9 cellular contexts compared by ENCODE assay signal in the genomic region with DNA sequence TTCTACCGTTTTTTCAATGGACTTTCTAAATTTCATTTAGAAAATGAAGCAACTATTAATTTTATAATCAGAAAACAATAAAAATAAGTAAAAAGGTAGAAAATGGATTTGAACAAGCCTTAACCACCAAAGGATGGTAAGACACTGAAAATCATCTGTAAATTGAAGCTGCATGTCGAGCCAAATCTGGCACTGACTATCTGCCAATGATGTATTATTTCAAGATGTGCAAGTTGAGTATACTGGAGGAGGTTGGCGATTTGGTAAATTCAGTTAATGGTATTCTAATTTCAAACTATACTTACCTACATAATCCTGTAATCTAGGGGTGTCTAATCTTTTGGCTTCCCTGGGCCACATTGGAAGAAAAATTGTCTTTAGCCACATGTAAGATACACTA.
"Had no signal": no experiment of that assay in that cellular context is flagged by ENCODE, and none has a peak within 500 bp of the region (broad histone marks: within the 10 kb centered on the region; RNA-seq: fewer than 3 reads in every experiment).

No MANE protein-coding gene starts in this region.

- H3K4me1 ChIP-seq: HAP-1 had no signal

- H3K9me3 ChIP-seq: HAP-1 had no signal

- H3K4me1 Mint-ChIP-seq: IgD-negative memory B cell had no signal

- H3K4me3 ChIP-seq: GM23248, HAP-1 had no signal

- H3K36me3 ChIP-seq: HAP-1 had no signal

- H3K27ac Mint-ChIP-seq: HFFc6, IgD-negative memory B cell had no signal

- H3K9ac ChIP-seq: GM23248 had no signal

- DNase-seq: GM23248, GOT3, H7, HFFc6 had no signal

- H3K27ac ChIP-seq: GM23248, HL-60 had no signal

- ATAC-seq: HCT116, HepG2 had no signal

- H3K4me3 Mint-ChIP-seq: HFFc6, IgD-negative memory B cell had no signal

- H3K36me3 Mint-ChIP-seq: IgD-negative memory B cell had no signal

- H2AFZ ChIP-seq: GM23248 had no signal
